ENCODE assay signal across 25 cellular contexts in the genomic region with DNA sequence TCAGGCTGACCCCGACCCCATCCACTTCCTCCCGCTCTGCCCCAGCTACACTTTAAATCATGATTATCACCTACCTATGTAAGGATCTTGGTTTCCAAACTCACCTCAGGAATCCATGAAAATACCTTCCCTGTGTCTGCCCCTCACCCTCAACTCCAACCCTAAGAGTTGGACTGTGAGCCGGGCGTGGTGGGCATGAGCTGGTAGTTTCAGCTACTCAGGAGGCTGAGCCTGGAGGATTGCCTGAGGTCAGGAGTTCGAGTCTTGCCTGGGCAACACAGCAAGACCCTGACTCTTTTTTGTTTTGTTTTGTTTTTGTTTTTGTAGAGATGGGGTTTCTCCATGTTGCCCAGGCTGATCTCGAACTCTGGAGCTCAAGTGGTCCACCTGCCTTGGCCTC.
"Had no signal": no experiment of that assay in that cellular context is flagged by ENCODE, and none has a peak within 500 bp of the region (broad histone marks: within the 10 kb centered on the region; RNA-seq: fewer than 3 reads in every experiment).

No MANE protein-coding gene starts in this region.

- H3K36me3 Mint-ChIP-seq: naive B cell had no signal

- H3K4me3 ChIP-seq: colonic mucosa, esophagus squamous epithelium, gastrocnemius medialis, heart right ventricle, left lung, lower lobe of right lung, mucosa of descending colon had no signal

- ATAC-seq: effector memory CD8-positive, alpha-beta T cell; esophagus mucosa; gastrocnemius medialis; heart right ventricle; left cardiac atrium; left lung; left ventricle myocardium superior; lower lobe of right lung; mucosa of descending colon had no signal

- H3K9me3 Mint-ChIP-seq: dendritic cell treated with granulocyte-macrophage colony-stimulating factor and Interleukin-4, amounts not matched to agents 40 ng/mL and 50 ng/mL, for 4 days; effector memory CD8-positive, alpha-beta T cell; endodermal cell; naive B cell had no signal

- H3K27me3 ChIP-seq: colonic mucosa, gastrocnemius medialis had no signal

- H3K27ac Mint-ChIP-seq: dendritic cell treated with granulocyte-macrophage colony-stimulating factor and Interleukin-4, amounts not matched to agents 40 ng/mL and 50 ng/mL, for 4 days; effector memory CD8-positive, alpha-beta T cell; endodermal cell; naive B cell had no signal

- H3K4me3 Mint-ChIP-seq: dendritic cell treated with granulocyte-macrophage colony-stimulating factor and Interleukin-4, amounts not matched to agents 40 ng/mL and 50 ng/mL, for 4 days; effector memory CD8-positive, alpha-beta T cell; endodermal cell; naive B cell had no signal

- H3K9me3 ChIP-seq: colonic mucosa, esophagus squamous epithelium, gastrocnemius medialis, heart right ventricle, left lung, lower lobe of right lung, mucosa of descending colon had no signal

- FAIRE-seq: endometrium, islet of Langerhans, keratinocyte had no signal

- H3K36me3 ChIP-seq: colonic mucosa, esophagus squamous epithelium, gastrocnemius medialis, heart right ventricle, left lung, lower lobe of right lung had no signal

- DNase-seq: colonic mucosa; cortex of kidney; effector CD8-positive, alpha-beta T cell; effector memory CD8-positive, alpha-beta T cell; endodermal cell; erythroblast; esophagus squamous epithelium; foreskin fibroblast; foreskin melanocyte; gastrocnemius medialis; glutamatergic neuron; head of caudate nucleus; heart right ventricle; hippocampal formation; left cardiac atrium; left lung; left ventricle myocardium superior; lower lobe of right lung; mucosa of descending colon; naive B cell had no signal

- H3K27ac ChIP-seq: colonic mucosa, esophagus squamous epithelium, gastrocnemius medialis, heart right ventricle, left lung, lower lobe of right lung had no signal

- H3K4me1 ChIP-seq: colonic mucosa, esophagus squamous epithelium, left lung, lower lobe of right lung had no signal
